Comparison of ENCODE assay signal across 25 cellular contexts in genomic region chr6:41411961-41412360, GRCh38.
"Had no signal": no experiment of that assay in that cellular context is flagged by ENCODE, and none has a peak within 500 bp of the region (broad histone marks: within the 10 kb centered on the region; RNA-seq: fewer than 3 reads in every experiment).

No MANE protein-coding gene starts in this region.

- H3K4me1 ChIP-seq: colonic mucosa, gastroesophageal sphincter, lower lobe of right lung had no signal

- DNase-seq: activated CD4-positive, alpha-beta memory T cell treated with anti-CD3 and anti-CD28 coated beads, Interleukin-2, amount 10 ng/mL, durations not matched to agents 7 days and 5 days; activated CD4-positive, alpha-beta T cell treated with anti-CD3 and anti-CD28 coated beads for 48 hours; activated effector memory CD4-positive, alpha-beta T cell treated with Interleukin-2 at 50 U/mL for 16 hours; activated naive CD4-positive, alpha-beta T cell treated with anti-CD3 and anti-CD28 coated beads for 36 hours; activated naive CD8-positive, alpha-beta T cell treated with anti-CD3 and anti-CD28 coated beads, Interleukin-2, amount 10 ng/mL, durations not matched to agents 7 days and 5 days; activated T-cell treated with anti-CD3 and anti-CD28 coated beads, Interleukin-2, amount 50 U/mL, for 72 hours; amniotic stem cell; colonic mucosa; dorsolateral prefrontal cortex; effector memory CD8-positive, alpha-beta T cell; kidney; lower lobe of right lung; mesendoderm; naive B cell; spleen; stimulated activated CD4-positive, alpha-beta T cell treated with anti-CD3 and anti-CD28 coated beads, Interleukin-4, amount 100 ng/mL, for 1 hour; stimulated activated naive CD4-positive, alpha-beta T cell; T-helper 17 cell; upper lobe of left lung had no signal

- H3K27ac ChIP-seq: colonic mucosa, dorsolateral prefrontal cortex, gastroesophageal sphincter, lower lobe of right lung, right atrium auricular region, spleen, thoracic aorta, upper lobe of left lung had no signal

- H3K27me3 ChIP-seq: colonic mucosa, right atrium auricular region, upper lobe of left lung had no signal

- ATAC-seq: activated T-cell treated with anti-CD3 and anti-CD28 coated beads, Interleukin-2, amount 50 U/mL, for 72 hours; effector memory CD8-positive, alpha-beta T cell; esophagus mucosa; gastroesophageal sphincter; left lobe of liver; lower lobe of right lung; T-helper 17 cell had no signal

- H3K36me3 ChIP-seq: colonic mucosa, gastroesophageal sphincter, lower lobe of right lung, right atrium auricular region, spleen, thoracic aorta, upper lobe of left lung had no signal

- FAIRE-seq: endothelial cell of umbilical vein, kidney had no signal

- H3K9me3 ChIP-seq: colonic mucosa, gastroesophageal sphincter, lower lobe of right lung, right atrium auricular region, spleen, thoracic aorta, upper lobe of left lung had no signal

- H3K4me3 ChIP-seq: colonic mucosa, dorsolateral prefrontal cortex, gastroesophageal sphincter, lower lobe of right lung, right atrium auricular region, spleen, thoracic aorta, upper lobe of left lung had no signal
